In genomic region chr19:13058951-13059660, GRCh38 we compare ENCODE assay signal across 13 cellular contexts. TPM values are rescaled to one million over a fixed set of nuclear protein-coding genes. Genes with fewer than 3 reads are reported as not detected.
DNase-seq lines count a peak whose midpoint lies in the region; ATAC-seq, FAIRE-seq and TF ChIP-seq lines count a peak whose summit lies in the region.
"Had no signal": no experiment of that assay in that cellular context is flagged by ENCODE, and none has a peak within 500 bp of the region (broad histone marks: within the 10 kb centered on the region; RNA-seq: fewer than 3 reads in every experiment).

No MANE protein-coding gene starts in this region.

- no peaks in the 10 kb centered on the region for H3K36me3 ChIP-seq in Panc1 (ENCODE audit: control insufficient read depth, insufficient read depth, low read length)
- no peaks in the 10 kb centered on the region for H3K36me3 ChIP-seq in esophagus squamous epithelium
- H3K36me3 ChIP-seq in sigmoid colon: no peaks in the 10 kb centered on the region
- no peaks in the 10 kb centered on the region for H3K36me3 ChIP-seq in Caco-2 (ENCODE audit: control insufficient read depth, insufficient read depth, low read length)
- no peaks in the 10 kb centered on the region for H3K36me3 ChIP-seq in pancreas
- H3K36me3 ChIP-seq: Peyer's patch had no signal

- H3K9me3 Mint-ChIP-seq in Caco-2 (ENCODE audit: unreplicated experiment): no peaks in the 10 kb centered on the region
- H3K9me3 Mint-ChIP-seq in activated CD8-positive, alpha-beta memory T cell treated with anti-CD3 and anti-CD28 coated beads, Interleukin-2, amount 10 ng/mL, durations not matched to agents 7 days and 5 days (ENCODE audit: low read depth): no peaks in the 10 kb centered on the region
- H3K9me3 Mint-ChIP-seq: naive thymus-derived CD8-positive, alpha-beta T cell had no signal

- CTCF ChIA-PET in Panc1 (lab: Charles Lee) (interaction anchor here (0.7 to 1.2 kb wide), 2 partner anchors 25 kb away, joined by 3 to 4 read pairs; no protein-coding TSS in a partner anchor), Caco-2 (lab: Charles Lee) (interaction anchor here (0.6 to 8.0 kb wide), 3 partner anchors 66 to 93 kb away, joined by 3 to 84 read pairs (median 41); no protein-coding TSS in a partner anchor)
- CTCF ChIA-PET in activated CD8-positive, alpha-beta memory T cell treated with anti-CD3 and anti-CD28 coated beads, Interleukin-2, amount 10 ng/mL, durations not matched to agents 7 days and 5 days (lab: Charles Lee): interaction anchor here (1.6 to 10.7 kb wide), 5 partner anchors 14 to 93 kb away, joined by 6 to 204 read pairs (median 40); no protein-coding TSS in a partner anchor

- H3K4me1 ChIP-seq in Panc1 (ENCODE audit: control insufficient read depth, insufficient read depth, low read length): peaks cover 94% of the 10 kb centered on the region
- peaks cover 74 to 100% (median 93%) of the 10 kb centered on the region in 3 donors for H3K4me1 ChIP-seq in esophagus squamous epithelium
- peaks cover 0 to 100% (median 100%) of the 10 kb centered on the region in 4 donors for H3K4me1 ChIP-seq in sigmoid colon
- 0 out of 2 replicates have a peak, but pooled peaks cover under 1% of the 10 kb centered on the region for H3K4me1 ChIP-seq in Caco-2
- peaks cover 17 to 21% (median 20%) of the 10 kb centered on the region in 3 donors for H3K4me1 ChIP-seq in pancreas

- H3K4me3 Mint-ChIP-seq in Caco-2 (ENCODE audit: unreplicated experiment): no peak overlapping the region
- H3K4me3 Mint-ChIP-seq in activated CD8-positive, alpha-beta memory T cell treated with anti-CD3 and anti-CD28 coated beads, Interleukin-2, amount 10 ng/mL, durations not matched to agents 7 days and 5 days: no peak overlapping the region
- H3K4me3 Mint-ChIP-seq: naive thymus-derived CD8-positive, alpha-beta T cell had no signal

- no peak for TF ChIP-seq EP300 in sigmoid colon (IDR thresholded peaks at IDR 0.05)

- H3K27me3 ChIP-seq in Panc1 (ENCODE audit: control insufficient read depth, insufficient read depth, low read length) (no peaks in the 10 kb centered on the region), esophagus squamous epithelium (no peaks in the 10 kb centered on the region), sigmoid colon (no peaks in the 10 kb centered on the region), Caco-2 (replicated peaks; ENCODE audit: control insufficient read depth, insufficient read depth, low read length) (peaks cover 3% of the 10 kb centered on the region), pancreas (no peaks in the 10 kb centered on the region)
- H3K27me3 ChIP-seq: Peyer's patch had no signal

- H3K9me3 ChIP-seq in Panc1 (ENCODE audit: control insufficient read depth, insufficient read depth, low read depth, low read length): no peaks in the 10 kb centered on the region
- no peaks in the 10 kb centered on the region for H3K9me3 ChIP-seq in esophagus squamous epithelium
- no peaks in the 10 kb centered on the region for H3K9me3 ChIP-seq in sigmoid colon
- H3K9me3 ChIP-seq in Caco-2: no peaks in the 10 kb centered on the region
- H3K9me3 ChIP-seq in pancreas: no peaks in the 10 kb centered on the region
- H3K9me3 ChIP-seq: Peyer's patch had no signal

- peak; percentile 34 for DNase-seq in ELF-1 (ENCODE audit: low read depth, low spot score)
- no peak for DNase-seq in Panc1 (ENCODE audit: low read depth, low spot score)
- DNase-seq in esophagus squamous epithelium (lab: John Stamatoyannopoulos, UW): no peak
- no peak for DNase-seq in sigmoid colon
- DNase-seq in Caco-2: no peak
- no peak for DNase-seq in activated CD8-positive, alpha-beta memory T cell treated with anti-CD3 and anti-CD28 coated beads, Interleukin-2, amount 10 ng/mL, durations not matched to agents 7 days and 5 days
- no peak for DNase-seq in pancreas
- DNase-seq: erythroblast; islet precursor cell; naive thymus-derived CD8-positive, alpha-beta T cell; Peyer's patch had no signal

- H3K4me3 ChIP-seq in Panc1 (ENCODE audit: low read depth in 2 of 2, low read length in 2 of 2): no peak overlapping the region
- H3K4me3 ChIP-seq in esophagus squamous epithelium: no peak overlapping the region
- no peak overlapping the region for H3K4me3 ChIP-seq in sigmoid colon
- no peak overlapping the region for H3K4me3 ChIP-seq in Caco-2 (ENCODE audit: low read depth, low read length)
- no peak overlapping the region for H3K4me3 ChIP-seq in pancreas
- H3K4me3 ChIP-seq: Peyer's patch had no signal

- TF ChIP-seq POLR2A in esophagus squamous epithelium (IDR thresholded peaks at IDR 0.05) (no peak), sigmoid colon (IDR thresholded peaks at IDR 0.05) (no peak)

- in situ Hi-C loops in Panc1 (cut with HindIII; ENCODE audit: low pct_unique_long_range_greater_than_20kb, low sequenced_read_pairs): no loop called here

- TF ChIP-seq CTCF in Panc1 (IDR thresholded peaks at IDR 0.05) (no peak), esophagus squamous epithelium (IDR thresholded peaks at IDR 0.05) (no peak), sigmoid colon (IDR thresholded peaks at IDR 0.05) (peak in 2 of 4 experiments; percentile 9 to 20), Caco-2 (IDR thresholded peaks at IDR 0.05; ENCODE audit: insufficient read depth in 1 of 2, low read depth in 1 of 2, low read length in 1 of 2, severe bottlenecking in 1 of 2, unreplicated experiment in 1 of 2) (peak in 1 of 2 experiments; percentile 12), pancreas (IDR thresholded peaks at IDR 0.05) (no peak)

- intact Hi-C loops in Panc1 (cut with micrococcal nuclease; ENCODE audit: unreplicated experiment) (loop anchor here (5.0 kb wide), 1 partner anchor 37 kb away; no protein-coding TSS in a partner anchor), esophagus squamous epithelium (cut with DNase I) (no loop called here), sigmoid colon (cut with DNase I) (no loop called here), Caco-2 (cut with micrococcal nuclease; ENCODE audit: unreplicated experiment) (no loop called here), pancreas (cut with DNase I) (no loop called here)

- POLR2A ChIA-PET in Panc1 (lab: Charles Lee) (no interaction called here), Caco-2 (lab: Charles Lee) (no interaction called here)

- BruUV-seq in Panc1 (replicated peaks; lab: Mats Ljungman, UMichigan) (no TSS peak), Caco-2 (replicated peaks; lab: Mats Ljungman, UMichigan) (no TSS peak)

- no peak for ATAC-seq in Panc1
- ATAC-seq in activated CD8-positive, alpha-beta memory T cell treated with anti-CD3 and anti-CD28 coated beads, Interleukin-2, amount 10 ng/mL, durations not matched to agents 7 days and 5 days: no peak
- ATAC-seq in pancreas: no peak
- ATAC-seq in GM21360 (IDR thresholded peaks at IDR 0.05; ENCODE audit: unreplicated experiment): no peak
- ATAC-seq: naive thymus-derived CD8-positive, alpha-beta T cell had no signal

- H3K4me1 Mint-ChIP-seq in Caco-2 (ENCODE audit: low read depth, unreplicated experiment): no peaks in the 10 kb centered on the region
- peaks cover 8% of the 10 kb centered on the region for H3K4me1 Mint-ChIP-seq in activated CD8-positive, alpha-beta memory T cell treated with anti-CD3 and anti-CD28 coated beads, Interleukin-2, amount 10 ng/mL, durations not matched to agents 7 days and 5 days

- H3K36me3 Mint-ChIP-seq in Caco-2 (ENCODE audit: insufficient read depth, unreplicated experiment): no peaks in the 10 kb centered on the region
- no peaks in the 10 kb centered on the region for H3K36me3 Mint-ChIP-seq in activated CD8-positive, alpha-beta memory T cell treated with anti-CD3 and anti-CD28 coated beads, Interleukin-2, amount 10 ng/mL, durations not matched to agents 7 days and 5 days
- H3K36me3 Mint-ChIP-seq: naive thymus-derived CD8-positive, alpha-beta T cell had no signal

- H3K27ac Mint-ChIP-seq in Caco-2 (ENCODE audit: unreplicated experiment): no peak overlapping the region
- H3K27ac Mint-ChIP-seq in activated CD8-positive, alpha-beta memory T cell treated with anti-CD3 and anti-CD28 coated beads, Interleukin-2, amount 10 ng/mL, durations not matched to agents 7 days and 5 days: no peak overlapping the region
- H3K27ac Mint-ChIP-seq: naive thymus-derived CD8-positive, alpha-beta T cell had no signal

- peaks cover 19% of the 10 kb centered on the region for H3K27me3 Mint-ChIP-seq in Caco-2 (ENCODE audit: insufficient read depth, unreplicated experiment)
- H3K27me3 Mint-ChIP-seq in activated CD8-positive, alpha-beta memory T cell treated with anti-CD3 and anti-CD28 coated beads, Interleukin-2, amount 10 ng/mL, durations not matched to agents 7 days and 5 days: peaks cover 30% of the 10 kb centered on the region

- WGBS in esophagus squamous epithelium, 2 donors: 59 to 69% methylated on average over 11 to 12 of the region's 12 CpGs
- WGBS in sigmoid colon, 2 donors: 81 to 84% methylated on average over 12 of the region's 12 CpGs
- WGBS in pancreas, 2 donors: 83 to 88% methylated on average over 12 of the region's 12 CpGs

- FAIRE-seq in pancreas (lab: Jason Lieb, UNC): no peak
- FAIRE-seq: TTC549 had no signal

- H3K27ac ChIP-seq in Panc1 (ENCODE audit: low read length) (peak overlapping the region; percentile 99), esophagus squamous epithelium (peak overlapping the region; percentile 23 to 96 (median 88)), sigmoid colon (peak overlapping the region; percentile 95 to 99 (median 97)), pancreas (no peak overlapping the region)

RNA-seq across cellular contexts. Expression of gene LYL1, which starts 43.6 kb away (rescaled TPM):
- total RNA-seq in Panc1 (2021; ENCODE audit: unreplicated experiment) (0.23 TPM), esophagus squamous epithelium (10 to 100 TPM in 1 of 4 donors, 1 to 10 TPM in 3; 2.1 to 13.0 (median 3.9) TPM), sigmoid colon (10 to 100 TPM; 13.0 to 17.8 (median 15.2) TPM), Caco-2 (2022) (0.35 and 0.59 TPM in 2 replicates), pancreas (1 to 10 TPM in 4 of 6 donors, under 1 TPM in 2; 0.51 to 5.5 (median 1.7) TPM)
- polyA plus RNA-seq in Panc1 (2012; ENCODE audit: insufficient read length): 0.48 TPM
- polyA plus RNA-seq in sigmoid colon (10 to 100 TPM in 1 of 3 donors, 1 to 10 TPM in 2; 3.0 to 18.4 (median 3.7) TPM), pancreas (1 to 10 TPM; 2.6 to 3.6 TPM)
- total RNA-seq in activated CD8-positive, alpha-beta memory T cell treated with anti-CD3 and anti-CD28 coated beads, Interleukin-2, amount 10 ng/mL, durations not matched to agents 7 days and 5 days: under 1 TPM; 0.49 to 0.64 TPM

RNA-seq across cellular contexts. Expression of gene TRMT1, which starts 57.4 kb away (rescaled TPM):
- total RNA-seq in Panc1 (2021; ENCODE audit: unreplicated experiment) (52.0 TPM), esophagus squamous epithelium (10 to 100 TPM; 19.4 to 42.5 (median 29.0) TPM), sigmoid colon (10 to 100 TPM; 17.4 to 25.8 (median 21.9) TPM), Caco-2 (2022) (42.6 and 46.4 TPM in 2 replicates), pancreas (10 to 100 TPM; 12.7 to 29.2 (median 19.1) TPM)
- 41.4 TPM for polyA plus RNA-seq in Panc1 (2012; ENCODE audit: insufficient read length)
- polyA plus RNA-seq in sigmoid colon (10 to 100 TPM in 2 of 3 donors, 1 to 10 TPM in 1; 6.7 to 48.6 (median 10.2) TPM), pancreas (100 to 1,000 TPM in 1 of 2 donors, 10 to 100 TPM in 1; 85.5 to 108 TPM)
- 10 to 100 TPM; 43.2 to 50.2 TPM for total RNA-seq in activated CD8-positive, alpha-beta memory T cell treated with anti-CD3 and anti-CD28 coated beads, Interleukin-2, amount 10 ng/mL, durations not matched to agents 7 days and 5 days

RNA-seq across cellular contexts. Expression of gene NACC1, which starts 59.0 kb away (rescaled TPM):
- total RNA-seq in Panc1 (2021; ENCODE audit: unreplicated experiment): 129 TPM
- polyA plus RNA-seq in Panc1 (2012; ENCODE audit: insufficient read length): 97.8 TPM
- 10 to 100 TPM; 26.7 to 45.5 (median 37.1) TPM for total RNA-seq in esophagus squamous epithelium
- total RNA-seq in sigmoid colon: 10 to 100 TPM in 3 of 4 donors, 1 to 10 TPM in 1; 8.1 to 20.5 (median 17.3) TPM
- 10 to 100 TPM; 15.0 to 67.2 (median 26.4) TPM for polyA plus RNA-seq in sigmoid colon
- total RNA-seq in Caco-2 (2022): 89.6 and 92.7 TPM in 2 replicates
- total RNA-seq in activated CD8-positive, alpha-beta memory T cell treated with anti-CD3 and anti-CD28 coated beads, Interleukin-2, amount 10 ng/mL, durations not matched to agents 7 days and 5 days: 10 to 100 TPM; 82.2 to 96.0 TPM
- 10 to 100 TPM in 5 of 6 donors, 1 to 10 TPM in 1; 9.8 to 25.3 (median 14.1) TPM for total RNA-seq in pancreas
- 10 to 100 TPM in 1 of 2 donors, 1 to 10 TPM in 1; 7.0 to 19.8 TPM for polyA plus RNA-seq in pancreas

Comparison
In these comparisons a context has a peak if more than half of its experiments do, and no peak if none do; other contexts are left out.
1. H3K27ac ChIP-seq: peak in Panc1 (single experiment), esophagus squamous epithelium (4 of 4) and sigmoid colon (4 of 4); none in pancreas (0 of 4).